Comparison of ENCODE assay signal across 22 cellular contexts in genomic region chr2:235937092-235937491, GRCh38.
"Had no signal": no experiment of that assay in that cellular context is flagged by ENCODE, and none has a peak within 500 bp of the region (broad histone marks: within the 10 kb centered on the region; RNA-seq: fewer than 3 reads in every experiment).

No MANE protein-coding gene starts in this region.

- H3K9me3 ChIP-seq: esophagus squamous epithelium, gastrocnemius medialis had no signal

- DNase-seq: activated CD4-positive, alpha-beta T cell treated with anti-CD3 and anti-CD28 coated beads for 1 hour; activated CD4-positive, alpha-beta T cell treated with anti-CD3 and anti-CD28 coated beads, Interleukin-2, amount 50 U/mL, for 1 hour; activated CD8-positive, alpha-beta memory T cell treated with anti-CD3 and anti-CD28 coated beads, Interleukin-2, amount 50 U/mL, for 4 hours; activated CD8-positive, alpha-beta T cell treated with anti-CD3 and anti-CD28 coated beads, Interleukin-2, amount 10 ng/mL, durations not matched to agents 7 days and 5 days; activated T-cell treated with anti-CD3 and anti-CD28 coated beads, Interleukin-2, amount 50 U/mL, for 24 hours; aorta; caudate nucleus; effector memory CD8-positive, alpha-beta T cell; esophagus squamous epithelium; gastrocnemius medialis; hippocampal formation; naive thymus-derived CD4-positive, alpha-beta T cell; stimulated activated CD4-positive, alpha-beta T cell treated with anti-CD3 and anti-CD28 coated beads, Interleukin-4, amount 100 ng/mL, for 24 hours; stimulated activated naive CD4-positive, alpha-beta T cell treated with Interleukin-2 at 50 U/mL for 16 hours; T-helper 1 cell; T-helper 9 cell; upper lobe of left lung had no signal

- H3K4me1 ChIP-seq: gastrocnemius medialis had no signal

- H3K27ac Mint-ChIP-seq: activated CD8-positive, alpha-beta T cell treated with anti-CD3 and anti-CD28 coated beads, Interleukin-2, amount 10 ng/mL, durations not matched to agents 7 days and 5 days; activated naive CD4-positive, alpha-beta T cell treated with anti-CD3 and anti-CD28 coated beads, Interleukin-2, amount 50 U/mL, for 72 hours; activated T-cell treated with anti-CD3 and anti-CD28 coated beads, Interleukin-2, amount 50 U/mL, for 24 hours; activated T-helper 17 cell treated with anti-CD3 and anti-CD28 coated beads, Interleukin-2, amount 50 U/mL, for 72 hours; effector memory CD8-positive, alpha-beta T cell; naive thymus-derived CD4-positive, alpha-beta T cell; progenitor cell of endocrine pancreas had no signal

- H3K27me3 Mint-ChIP-seq: effector memory CD8-positive, alpha-beta T cell; progenitor cell of endocrine pancreas had no signal

- H3K4me3 ChIP-seq: esophagus squamous epithelium, gastrocnemius medialis, lung, upper lobe of left lung had no signal

- H3K36me3 ChIP-seq: gastrocnemius medialis had no signal

- H3K27ac ChIP-seq: esophagus squamous epithelium, gastrocnemius medialis, upper lobe of left lung had no signal

- H3K4me3 Mint-ChIP-seq: activated CD8-positive, alpha-beta T cell treated with anti-CD3 and anti-CD28 coated beads, Interleukin-2, amount 10 ng/mL, durations not matched to agents 7 days and 5 days; activated T-cell treated with anti-CD3 and anti-CD28 coated beads, Interleukin-2, amount 50 U/mL, for 24 hours; activated T-helper 17 cell treated with anti-CD3 and anti-CD28 coated beads, Interleukin-2, amount 50 U/mL, for 72 hours; brain; effector memory CD8-positive, alpha-beta T cell; naive thymus-derived CD4-positive, alpha-beta T cell had no signal

- H3K27me3 ChIP-seq: esophagus squamous epithelium, gastrocnemius medialis, upper lobe of left lung had no signal

- H3K4me1 Mint-ChIP-seq: naive thymus-derived CD4-positive, alpha-beta T cell had no signal
